9 cellular contexts compared by ENCODE assay signal in genomic region chr5:149062371-149063016, GRCh38. TPM values are rescaled to one million over a fixed set of nuclear protein-coding genes. Genes with fewer than 3 reads are reported as not detected.
A peak's percentile ranks its signal among the peaks of the same experiment; 100 is the strongest.
DNase-seq lines count a peak whose midpoint lies in the region; ATAC-seq and TF ChIP-seq lines count a peak whose summit lies in the region.
"Had no signal": no experiment of that assay in that cellular context is flagged by ENCODE, and none has a peak within 500 bp of the region (broad histone marks: within the 10 kb centered on the region; RNA-seq: fewer than 3 reads in every experiment).

No MANE protein-coding gene starts in this region.

- no peak overlapping the region for H3K4me3 Mint-ChIP-seq in dendritic cell treated with granulocyte-macrophage colony-stimulating factor and Interleukin-4, amounts not matched to agents 40 ng/mL and 50 ng/mL, for 4 days
- H3K4me3 Mint-ChIP-seq: activated naive CD4-positive, alpha-beta T cell treated with anti-CD3 and anti-CD28 coated beads, Interleukin-2, amount 50 U/mL, for 24 hours had no signal

- H3K4me1 Mint-ChIP-seq in dendritic cell treated with granulocyte-macrophage colony-stimulating factor and Interleukin-4, amounts not matched to agents 40 ng/mL and 50 ng/mL, for 4 days (ENCODE audit: low read depth), result peaks cover 36% of the 10 kb centered on the region
- H3K4me1 Mint-ChIP-seq: activated naive CD4-positive, alpha-beta T cell treated with anti-CD3 and anti-CD28 coated beads, Interleukin-2, amount 50 U/mL, for 24 hours had no signal

- no peaks in the 10 kb centered on the region for H3K27me3 ChIP-seq in lung (ENCODE audit: control insufficient read depth, insufficient read depth)
- no peaks in the 10 kb centered on the region for H3K27me3 ChIP-seq in ovary

- H3K27ac Mint-ChIP-seq in dendritic cell treated with granulocyte-macrophage colony-stimulating factor and Interleukin-4, amounts not matched to agents 40 ng/mL and 50 ng/mL, for 4 days, result peak overlapping the region; percentile 16
- H3K27ac Mint-ChIP-seq: activated naive CD4-positive, alpha-beta T cell treated with anti-CD3 and anti-CD28 coated beads, Interleukin-2, amount 50 U/mL, for 24 hours had no signal

- H3K9me3 ChIP-seq in lung (ENCODE audit: control insufficient read depth in 2 of 2, insufficient read depth in 1 of 2, low read length in 1 of 2) (no peaks in the 10 kb centered on the region), ovary (no peaks in the 10 kb centered on the region)

- intact Hi-C loops in Right ventricle myocardium inferior (cut with DNase I), result loop anchor here (2.0 to 5.0 kb wide), 2 partner anchors 26 to 490 kb away; partner anchors contain the start of gene CSNK1A1
- intact Hi-C loops in cardiac septum (cut with DNase I), result loop anchor here (1.0 to 2.0 kb wide), 2 partner anchors 22 to 236 kb away; partner anchors contain the start of gene ADRB2
- intact Hi-C loops in dendritic cell treated with granulocyte-macrophage colony-stimulating factor and Interleukin-4, amounts not matched to agents 40 ng/mL and 50 ng/mL, for 4 days (cut with micrococcal nuclease), result no loop called here
- intact Hi-C loops in ovary (cut with DNase I), result no loop called here

- H3K4me3 ChIP-seq in lung (no peak overlapping the region), ovary (no peak overlapping the region)

- no peaks in the 10 kb centered on the region for H3K9me3 Mint-ChIP-seq in dendritic cell treated with granulocyte-macrophage colony-stimulating factor and Interleukin-4, amounts not matched to agents 40 ng/mL and 50 ng/mL, for 4 days

- WGBS in lung, 2 donors, result 46 to 52% methylated on average over 3 of the region's 3 CpGs
- 60 to 69% (median 64%) methylated on average over 3 of the region's 3 CpGs for WGBS in ovary, 3 donors

- ATAC-seq in Right ventricle myocardium inferior (peak; percentile 21), lung (ENCODE audit: insufficient read depth, low FRiP score) (peak; percentile 78)

- H3K4me1 ChIP-seq in lung (ENCODE audit: control insufficient read depth in 2 of 2, insufficient read depth in 2 of 2, low read length in 2 of 2) (peaks cover 21 to 46% of the 10 kb centered on the region in 2 donors), ovary (ENCODE audit: insufficient read depth) (no peaks in the 10 kb centered on the region)

- no peaks in the 10 kb centered on the region for H3K27me3 Mint-ChIP-seq in dendritic cell treated with granulocyte-macrophage colony-stimulating factor and Interleukin-4, amounts not matched to agents 40 ng/mL and 50 ng/mL, for 4 days

- no peaks in the 10 kb centered on the region for H3K36me3 Mint-ChIP-seq in dendritic cell treated with granulocyte-macrophage colony-stimulating factor and Interleukin-4, amounts not matched to agents 40 ng/mL and 50 ng/mL, for 4 days (ENCODE audit: low read depth)
- H3K36me3 Mint-ChIP-seq: activated naive CD4-positive, alpha-beta T cell treated with anti-CD3 and anti-CD28 coated beads, Interleukin-2, amount 50 U/mL, for 24 hours had no signal

- TF ChIP-seq POLR2A in ovary (IDR thresholded peaks at IDR 0.05), result no peak

- no peak for TF ChIP-seq EP300 in ovary (IDR thresholded peaks at IDR 0.05)

- H3K36me3 ChIP-seq in lung (ENCODE audit: control insufficient read depth in 2 of 2, insufficient read depth in 2 of 2, low read length in 2 of 2), result no peaks in the 10 kb centered on the region
- no peaks in the 10 kb centered on the region for H3K36me3 ChIP-seq in ovary

- DNase-seq in Right ventricle myocardium inferior (ENCODE audit: missing footprints) (no peak), cardiac septum (ENCODE audit: low spot score) (no peak), lung (ENCODE audit: low spot score) (no peak), germinal center (ENCODE audit: low spot score) (no peak), ovary (no peak)
- DNase-seq in activated naive CD4-positive, alpha-beta T cell treated with anti-CD3 and anti-CD28 coated beads, Interleukin-2, amount 50 U/mL, for 16 hours, result no peak
- no peak for DNase-seq in activated CD8-positive, alpha-beta memory T cell treated with anti-CD3 and anti-CD28 coated beads for 24 hours

- TF ChIP-seq CTCF in lung (IDR thresholded peaks at IDR 0.05; ENCODE audit: control extremely low read depth, extremely low read depth) (no peak), ovary (IDR thresholded peaks at IDR 0.05) (no peak)

- H3K27ac ChIP-seq in lung (ENCODE audit: low read depth in 1 of 2, low read length in 1 of 2), result peak overlapping the region; percentile 88 to 91
- H3K27ac ChIP-seq in ovary, result no peak overlapping the region

RNA-seq across cellular contexts. Expression of gene SH3TC2, which starts 0.4 kb away (rescaled TPM):
- 14.6 TPM for total RNA-seq in Right ventricle myocardium inferior
- 2.5 TPM for total RNA-seq in cardiac septum
- total RNA-seq in lung, result 1 to 10 TPM in 1 of 2 donors, under 1 TPM in 1; 0.46 to 3.3 TPM
- polyA plus RNA-seq in lung, result under 1 TPM; 0.28 to 0.81 TPM
- under 1 TPM; 0.18 to 0.80 (median 0.59) TPM for total RNA-seq in ovary
- polyA plus RNA-seq in ovary, result under 1 TPM; 0.21 to 0.78 TPM

Comparison
In these comparisons a context has a peak if more than half of its experiments do, and no peak if none do; other contexts are left out.
1. H3K27ac ChIP-seq: peak in lung (2 of 2); none in ovary (0 of 2).
2. intact Hi-C loops: an anchor here in Right ventricle myocardium inferior (2.0 to 5.0 kb wide) and cardiac septum (1.0 to 2.0 kb wide); none called in dendritic cell treated with granulocyte-macrophage colony-stimulating factor and Interleukin-4, amounts not matched to agents 40 ng/mL and 50 ng/mL, for 4 days and ovary.